Comparison of ENCODE assay signal across 8 cellular contexts in the genomic region with DNA sequence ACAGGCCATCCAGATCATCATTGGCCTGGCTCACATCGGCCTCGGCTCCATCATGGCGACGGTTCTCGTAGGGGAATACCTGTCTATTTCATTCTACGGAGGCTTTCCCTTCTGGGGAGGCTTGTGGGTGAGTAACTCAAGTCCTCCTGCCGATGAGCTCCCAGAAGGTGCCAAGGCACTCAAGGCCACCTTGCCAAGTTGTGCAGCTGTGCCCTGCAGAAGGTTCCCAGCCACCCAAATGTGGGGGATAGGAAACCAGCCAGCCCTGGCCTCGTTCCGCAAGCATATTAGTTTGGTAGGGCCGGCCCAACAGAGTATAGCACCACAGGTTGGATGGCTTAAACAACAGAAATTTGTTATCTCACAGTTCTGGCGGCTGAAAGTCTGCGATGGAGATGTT. TPM values are rescaled to one million over a fixed set of nuclear protein-coding genes. Genes with fewer than 3 reads are reported as not detected.
"Had no signal": no experiment of that assay in that cellular context is flagged by ENCODE, and none has a peak within 500 bp of the region (broad histone marks: within the 10 kb centered on the region; RNA-seq: fewer than 3 reads in every experiment).

No MANE protein-coding gene starts in this region.

- H3K9me3 Mint-ChIP-seq: GM23338, H9, IgD-negative memory B cell had no signal

- DNase-seq: H9, HCEC 1CT had no signal

- ATAC-seq: GM23338, HepG2 had no signal

- H3K27ac ChIP-seq: HL-60 had no signal

- H3K36me3 Mint-ChIP-seq: IgD-negative memory B cell had no signal

- H3K4me3 Mint-ChIP-seq: GM23338, H9, IgD-negative memory B cell had no signal

- H3K4me3 ChIP-seq: GM23338 had no signal

- H3K27ac Mint-ChIP-seq: GM23338, H9, IgD-negative memory B cell had no signal

RNA-seq across cellular contexts. Expression of a gene that starts 4.0 kb away (rescaled TPM):
- total RNA-seq: GM23338, H1, H9, HepG2, HT1080 had no signal
- polyA plus RNA-seq: GM23338, H1, HepG2, IgD-negative memory B cell had no signal

RNA-seq across cellular contexts. Expression of a gene that starts 21.1 kb away (rescaled TPM):
- total RNA-seq: GM23338, H1, H9, HepG2, HT1080 had no signal
- polyA plus RNA-seq: GM23338, H1, HepG2, IgD-negative memory B cell had no signal

RNA-seq across cellular contexts. Expression of a gene that starts 53.3 kb away (rescaled TPM):
- total RNA-seq: GM23338, HepG2, HT1080 had no signal
- polyA plus RNA-seq: HepG2, IgD-negative memory B cell had no signal
